1 cellular context compared by ENCODE assay signal in genomic region chr22:44730490-44731356, GRCh38.
TF ChIP-seq lines count a peak whose summit lies in the region.

No MANE protein-coding gene starts in this region.

TF ChIP-seq in H1, 55 proteins besides CTCF, POLR2A, EP300 and RAD21:
- TF ChIP-seq SUZ12 (IDR thresholded peaks at IDR 0.05; ENCODE audit: low read length) (no peak), KDM1A (IDR thresholded peaks at IDR 0.05; ENCODE audit: borderline replicate concordance, low read length) (no peak)
